ENCODE assay signal across 8 cellular contexts in the genomic region with DNA sequence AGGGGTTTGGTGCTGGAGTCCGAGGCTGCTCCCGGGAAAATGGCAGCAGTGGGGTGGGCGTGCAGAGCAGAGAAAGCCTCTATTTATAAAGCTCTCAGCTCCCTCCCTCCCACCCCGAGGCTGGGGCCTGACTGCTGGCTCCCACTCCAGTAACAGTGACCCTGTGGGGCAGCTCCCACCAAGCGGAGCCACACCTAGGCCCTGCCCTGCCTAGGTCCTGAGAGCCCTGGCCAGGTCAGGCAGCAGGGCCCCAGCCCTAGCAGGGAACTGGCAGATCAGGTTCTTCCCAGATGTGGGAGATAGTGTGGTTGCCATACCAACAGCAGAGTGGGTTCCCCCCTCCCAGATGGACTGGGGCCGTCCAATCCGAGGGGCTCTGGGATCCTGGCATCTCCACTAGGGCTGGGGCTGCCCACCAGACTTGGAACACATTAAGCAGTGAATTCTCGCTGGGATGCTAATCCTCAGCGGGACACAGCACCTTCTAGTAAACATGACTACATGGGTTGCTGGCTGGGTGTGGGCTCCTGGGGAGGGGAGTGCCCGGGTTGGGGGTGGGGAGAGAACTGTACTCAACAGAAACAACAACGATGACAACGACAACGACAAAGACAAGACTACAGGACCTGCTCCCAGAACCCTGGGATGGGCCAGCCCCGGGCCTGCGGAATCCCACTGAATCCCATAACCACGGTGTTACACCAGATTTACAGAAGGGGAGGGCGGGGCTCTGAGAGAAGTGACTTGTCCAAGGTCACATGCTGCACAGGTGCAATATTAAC. TPM values are rescaled to one million over a fixed set of nuclear protein-coding genes. Genes with fewer than 3 reads are reported as not detected.
DNase-seq lines count a peak whose midpoint lies in the region; ATAC-seq and TF ChIP-seq lines count a peak whose summit lies in the region.

No MANE protein-coding gene starts in this region.

- H3K79me1 ChIP-seq in H9 (ENCODE audit: insufficient read depth, low read depth, low read length, poor library complexity, severe bottlenecking), result peaks cover 12% of the 10 kb centered on the region

- no peak overlapping the region for H3K56ac ChIP-seq in H9 (ENCODE audit: insufficient read length, low read depth, low read length)

- TF ChIP-seq CTCF in H9 (conservative IDR thresholded peaks at IDR 0.05), result no peak
- no peak for TF ChIP-seq CTCF in stomach (IDR thresholded peaks at IDR 0.05)

- no peak overlapping the region for H3K14ac ChIP-seq in H9 (ENCODE audit: insufficient read depth, low read length)

- H4K8ac ChIP-seq in H9 (replicated peaks; ENCODE audit: insufficient read length, low read depth, low read length), result no peak overlapping the region

- TF ChIP-seq POLR2A in stomach (IDR thresholded peaks at IDR 0.05), result no peak

- peaks cover 2% of the 10 kb centered on the region; the same call in 1 of the 2 replicates for H3K79me2 ChIP-seq in H9 (ENCODE audit: insufficient read depth, low read length)

- peak overlapping the region; percentile 26 for H3K4me2 ChIP-seq in H9 (ENCODE audit: insufficient read depth, insufficient read length, low read length)

- H3K23ac ChIP-seq in H9 (ENCODE audit: insufficient read length, low read depth, low read length), result no peak overlapping the region

- H4K91ac ChIP-seq in H9 (ENCODE audit: insufficient read length, low read depth, low read length), result no peak overlapping the region

- no peak overlapping the region for H2AK5ac ChIP-seq in H9 (ENCODE audit: insufficient read length, low read length)

- TF ChIP-seq EP300 in stomach (IDR thresholded peaks at IDR 0.05), result no peak

- ATAC-seq in HG03378 (IDR thresholded peaks at IDR 0.05; ENCODE audit: unreplicated experiment), result no peak

- H3K27ac Mint-ChIP-seq in H9, result no peak overlapping the region; a peak in 2 of 7 replicates
- peak overlapping the region; percentile 70 for H3K27ac Mint-ChIP-seq in activated naive CD8-positive, alpha-beta T cell treated with anti-CD3 and anti-CD28 coated beads for 36 hours

- peaks cover 2 to 5% (median 4%) of the 10 kb centered on the region in 3 experiments; a peak in 6 of 7 replicates for H3K36me3 Mint-ChIP-seq in H9 (ENCODE audit: insufficient read depth in 1 of 3, low read depth in 3 of 3)
- H3K36me3 Mint-ChIP-seq in activated naive CD8-positive, alpha-beta T cell treated with anti-CD3 and anti-CD28 coated beads for 36 hours, result peaks cover 2% of the 10 kb centered on the region

- no peak overlapping the region for H3K4ac ChIP-seq in H9 (ENCODE audit: low read depth, low read length)

- peaks cover 9 to 50% of the 10 kb centered on the region in 2 experiments for H3K4me1 Mint-ChIP-seq in H9
- H3K4me1 Mint-ChIP-seq in activated naive CD8-positive, alpha-beta T cell treated with anti-CD3 and anti-CD28 coated beads for 36 hours, result peaks cover 23% of the 10 kb centered on the region

- no peak overlapping the region for H4K5ac ChIP-seq in H9 (ENCODE audit: insufficient read length, low read depth, low read length)

- no peak overlapping the region for H2BK12ac ChIP-seq in H9 (ENCODE audit: insufficient read length, low read depth, low read length)

- H3K36me3 ChIP-seq in stomach, result peaks cover 0 to 4% (median 0%) of the 10 kb centered on the region in 4 donors

- H2BK20ac ChIP-seq in H9 (ENCODE audit: low read depth, low read length, poor library complexity, severe bottlenecking), result no peak overlapping the region

- no peak overlapping the region for H3K9ac ChIP-seq in H9 (ENCODE audit: extremely low read depth, insufficient read length, low read length)

- no peak overlapping the region for H3K27ac ChIP-seq in H9 (ENCODE audit: insufficient read length, low read depth, low read length)
- H3K27ac ChIP-seq in stomach, result peak overlapping the region; percentile 87 to 95 (median 88)

- peaks cover 10% of the 10 kb centered on the region for H3K23me2 ChIP-seq in H9 (ENCODE audit: insufficient read length, low read depth, low read length, poor library complexity, severe bottlenecking)

- no peaks in the 10 kb centered on the region; the same call in 1 of the 2 replicates for H3K4me1 ChIP-seq in H9 (ENCODE audit: insufficient read depth, low read length)
- H3K4me1 ChIP-seq in stomach, result peaks cover 39 to 62% (median 60%) of the 10 kb centered on the region in 4 donors

- WGBS in H9 (ENCODE audit: extremely low coverage, insufficient read length, low lambda C conversion rate), result no CpG with 5 or more reads among the region's 17 CpGs
- WGBS in stomach, 5 donors, result 21 to 35% (median 28%) methylated on average over 15 to 17 of the region's 17 CpGs

- no peak overlapping the region for H2AFZ ChIP-seq in H9 (ENCODE audit: low read length)

- H2BK120ac ChIP-seq in H9 (ENCODE audit: low read depth, low read length, poor library complexity, severe bottlenecking), result no peak overlapping the region

- DNase-seq in AG08396 (ENCODE audit: low spot score) (peak; percentile 30), H9 (peak; percentile 67), inferior parietal cortex (ENCODE audit: extremely low spot score) (peak; percentile 42), stomach (peak; percentile 62), NCI-H1436 treated with DMSO at 0.1 percent for 48 hours (lab: John Stamatoyannopoulos, UW) (no peak)
- no peak for DNase-seq in activated naive CD8-positive, alpha-beta T cell treated with anti-CD3 and anti-CD28 coated beads for 36 hours
- no peak for DNase-seq in stimulated activated CD4-positive, alpha-beta T cell treated with anti-CD3 and anti-CD28 coated beads, Interleukin-15, amount 100 ng/mL, for 24 hours

- H3K9me3 Mint-ChIP-seq in H9, result no peaks in the 10 kb centered on the region
- H3K9me3 Mint-ChIP-seq in activated naive CD8-positive, alpha-beta T cell treated with anti-CD3 and anti-CD28 coated beads for 36 hours, result no peaks in the 10 kb centered on the region

- no peak overlapping the region for H2BK15ac ChIP-seq in H9 (ENCODE audit: low read depth, low read length)

- H2BK5ac ChIP-seq in H9 (ENCODE audit: insufficient read length, low read length), result no peak overlapping the region

- no peaks in the 10 kb centered on the region for H3K27me3 ChIP-seq in H9 (ENCODE audit: insufficient read depth, low read length)
- no peaks in the 10 kb centered on the region for H3K27me3 ChIP-seq in stomach

- H3K4me3 Mint-ChIP-seq in H9, result peak overlapping the region; percentile 76 to 90
- H3K4me3 Mint-ChIP-seq in activated naive CD8-positive, alpha-beta T cell treated with anti-CD3 and anti-CD28 coated beads for 36 hours, result peak overlapping the region; percentile 89

- H3K27me3 Mint-ChIP-seq in H9 (ENCODE audit: low read depth), result no peaks in the 10 kb centered on the region
- no peaks in the 10 kb centered on the region for H3K27me3 Mint-ChIP-seq in activated naive CD8-positive, alpha-beta T cell treated with anti-CD3 and anti-CD28 coated beads for 36 hours

- H3K18ac ChIP-seq in H9 (ENCODE audit: insufficient read length, low read depth, low read length), result no peak overlapping the region

- H4K20me1 ChIP-seq in H9 (ENCODE audit: control insufficient read depth, insufficient read depth, insufficient read length), result no peaks in the 10 kb centered on the region

- H3K9me3 ChIP-seq in H9 (ENCODE audit: control insufficient read depth, low read depth, low read length) (no peaks in the 10 kb centered on the region), stomach (no peaks in the 10 kb centered on the region)

- no peak overlapping the region for H3T11ph ChIP-seq in H9 (ENCODE audit: low read length)

- H3K4me3 ChIP-seq in stomach, result peak overlapping the region; percentile 71 to 87 (median 84)

- intact Hi-C loops in stomach (cut with DNase I; ENCODE audit: low total_unique reads), result no loop called here

RNA-seq across cellular contexts. Expression of gene SH3GLB2, which starts 1.5 kb away (rescaled TPM):
- total RNA-seq in H9 (2021) (69.0 and 69.5 TPM in 2 replicates), stomach (100 to 1,000 TPM in 4 of 5 donors, 10 to 100 TPM in 1; 50.5 to 408 (median 138) TPM)
- total RNA-seq in activated naive CD8-positive, alpha-beta T cell treated with anti-CD3 and anti-CD28 coated beads for 36 hours, result 10 to 100 TPM; 42.9 to 46.3 TPM
- polyA plus RNA-seq in stomach, result 100 to 1,000 TPM in 2 of 3 donors, 10 to 100 TPM in 1; 58.2 to 113 (median 102) TPM

RNA-seq across cellular contexts. Expression of gene MIGA2, which starts 9.8 kb away (rescaled TPM):
- total RNA-seq in H9 (2021) (37.8 and 38.8 TPM in 2 replicates), stomach (100 to 1,000 TPM in 1 of 5 donors, 10 to 100 TPM in 4; 34.5 to 175 (median 49.0) TPM)
- 10 to 100 TPM; 26.2 to 29.0 TPM for total RNA-seq in activated naive CD8-positive, alpha-beta T cell treated with anti-CD3 and anti-CD28 coated beads for 36 hours
- polyA plus RNA-seq in stomach, result 10 to 100 TPM in 2 of 3 donors, 1 to 10 TPM in 1; 9.0 to 28.2 (median 10.4) TPM

RNA-seq across cellular contexts. Expression of gene DOLPP1, which starts 54.3 kb away (rescaled TPM):
- total RNA-seq in H9 (2021) (42.6 and 43.3 TPM in 2 replicates), stomach (10 to 100 TPM in 4 of 5 donors, 1 to 10 TPM in 1; 5.5 to 84.0 (median 17.4) TPM)
- 10 to 100 TPM; 17.7 to 20.8 TPM for total RNA-seq in activated naive CD8-positive, alpha-beta T cell treated with anti-CD3 and anti-CD28 coated beads for 36 hours
- 10 to 100 TPM in 1 of 3 donors, 1 to 10 TPM in 2; 3.4 to 11.4 (median 8.3) TPM for polyA plus RNA-seq in stomach

Comparison
In these comparisons a context has a peak if more than half of its experiments do, and no peak if none do; other contexts are left out.
1. DNase-seq: peak in AG08396 (single experiment), H9 (single experiment), inferior parietal cortex (single experiment) and stomach (single experiment); none in activated naive CD8-positive, alpha-beta T cell treated with anti-CD3 and anti-CD28 coated beads for 36 hours (single experiment), stimulated activated CD4-positive, alpha-beta T cell treated with anti-CD3 and anti-CD28 coated beads, Interleukin-15, amount 100 ng/mL, for 24 hours (single experiment) and NCI-H1436 treated with DMSO at 0.1 percent for 48 hours (single experiment).